ENCODE assay signal across 10 cellular contexts in genomic region chr3:134326760-134327593, GRCh38. TPM values are rescaled to one million over a fixed set of nuclear protein-coding genes. Genes with fewer than 3 reads are reported as not detected.
DNase-seq lines count a peak whose midpoint lies in the region; TF ChIP-seq lines count a peak whose summit lies in the region.
"Had no signal": no experiment of that assay in that cellular context is flagged by ENCODE, and none has a peak within 500 bp of the region (broad histone marks: within the 10 kb centered on the region; RNA-seq: fewer than 3 reads in every experiment).

No MANE protein-coding gene starts in this region.

- H3K9me3 Mint-ChIP-seq in glutamatergic neuron (ENCODE audit: unreplicated experiment), result no peaks in the 10 kb centered on the region
- no peaks in the 10 kb centered on the region for H3K9me3 Mint-ChIP-seq in activated CD4-positive, alpha-beta memory T cell treated with anti-CD3 and anti-CD28 coated beads for 36 hours
- H3K9me3 Mint-ChIP-seq: activated naive CD4-positive, alpha-beta T cell treated with anti-CD3 and anti-CD28 coated beads, Interleukin-2, amount 10 ng/mL, durations not matched to agents 7 days and 5 days had no signal

- POLR2A ChIA-PET in activated CD4-positive, alpha-beta memory T cell treated with anti-CD3 and anti-CD28 coated beads for 36 hours (lab: Charles Lee), result no interaction called here

- DNase-seq in EH (ENCODE audit: low read depth) (peak; percentile 100), SW 1271 (lab: John Stamatoyannopoulos, UW) (peak; percentile 90 to 91), foreskin melanocyte (peak; percentile 78), posterior vena cava (ENCODE audit: low spot score) (peak; percentile 83), NK-92 (lab: John Stamatoyannopoulos, UW; ENCODE audit: unreplicated experiment) (no peak), glutamatergic neuron (no peak), NCI-H128 (lab: John Stamatoyannopoulos, UW; ENCODE audit: unreplicated experiment) (no peak)
- DNase-seq in activated CD4-positive, alpha-beta memory T cell treated with anti-CD3 and anti-CD28 coated beads for 36 hours, result no peak
- DNase-seq: activated naive CD4-positive, alpha-beta T cell treated with anti-CD3 and anti-CD28 coated beads, Interleukin-2, amount 10 ng/mL, durations not matched to agents 7 days and 5 days; Kasumi-1 had no signal

- H3K36me3 Mint-ChIP-seq in glutamatergic neuron (ENCODE audit: unreplicated experiment), result no peaks in the 10 kb centered on the region
- H3K36me3 Mint-ChIP-seq in activated CD4-positive, alpha-beta memory T cell treated with anti-CD3 and anti-CD28 coated beads for 36 hours, result no peaks in the 10 kb centered on the region
- H3K36me3 Mint-ChIP-seq: activated naive CD4-positive, alpha-beta T cell treated with anti-CD3 and anti-CD28 coated beads, Interleukin-2, amount 10 ng/mL, durations not matched to agents 7 days and 5 days had no signal

- no peak for TF ChIP-seq CTCF in glutamatergic neuron (IDR thresholded peaks at IDR 0.05; ENCODE audit: partially characterized antibody, unreplicated experiment)

- H3K27ac Mint-ChIP-seq in glutamatergic neuron (ENCODE audit: unreplicated experiment), result no peak overlapping the region
- no peak overlapping the region for H3K27ac Mint-ChIP-seq in activated CD4-positive, alpha-beta memory T cell treated with anti-CD3 and anti-CD28 coated beads for 36 hours
- H3K27ac Mint-ChIP-seq: activated naive CD4-positive, alpha-beta T cell treated with anti-CD3 and anti-CD28 coated beads, Interleukin-2, amount 10 ng/mL, durations not matched to agents 7 days and 5 days had no signal

- H3K27me3 Mint-ChIP-seq in glutamatergic neuron (ENCODE audit: unreplicated experiment), result peaks cover 4% of the 10 kb centered on the region
- H3K27me3 Mint-ChIP-seq in activated CD4-positive, alpha-beta memory T cell treated with anti-CD3 and anti-CD28 coated beads for 36 hours, result peaks cover 11% of the 10 kb centered on the region

- intact Hi-C loops in posterior vena cava (cut with DNase I), result no loop called here
- intact Hi-C loops in activated CD4-positive, alpha-beta memory T cell treated with anti-CD3 and anti-CD28 coated beads for 36 hours (cut with micrococcal nuclease), result no loop called here

- no peak overlapping the region for H3K4me3 Mint-ChIP-seq in glutamatergic neuron (ENCODE audit: unreplicated experiment)
- no peak overlapping the region for H3K4me3 Mint-ChIP-seq in activated CD4-positive, alpha-beta memory T cell treated with anti-CD3 and anti-CD28 coated beads for 36 hours
- H3K4me3 Mint-ChIP-seq: activated naive CD4-positive, alpha-beta T cell treated with anti-CD3 and anti-CD28 coated beads, Interleukin-2, amount 10 ng/mL, durations not matched to agents 7 days and 5 days had no signal

- no peaks in the 10 kb centered on the region for H3K4me1 Mint-ChIP-seq in glutamatergic neuron (ENCODE audit: low read depth, unreplicated experiment)
- H3K4me1 Mint-ChIP-seq in activated CD4-positive, alpha-beta memory T cell treated with anti-CD3 and anti-CD28 coated beads for 36 hours (ENCODE audit: low read depth), result no peaks in the 10 kb centered on the region
- H3K4me1 Mint-ChIP-seq: activated naive CD4-positive, alpha-beta T cell treated with anti-CD3 and anti-CD28 coated beads, Interleukin-2, amount 10 ng/mL, durations not matched to agents 7 days and 5 days had no signal

- CTCF ChIA-PET in activated CD4-positive, alpha-beta memory T cell treated with anti-CD3 and anti-CD28 coated beads for 36 hours (lab: Charles Lee), result no interaction called here

RNA-seq across cellular contexts. Expression of gene AMOTL2, which starts 47.3 kb away (rescaled TPM):
- total RNA-seq in posterior vena cava, result 10 to 100 TPM; 49.9 to 56.5 TPM
- 38.1 TPM for total RNA-seq in glutamatergic neuron (ENCODE audit: unreplicated experiment)
- total RNA-seq in activated CD4-positive, alpha-beta memory T cell treated with anti-CD3 and anti-CD28 coated beads for 36 hours, result under 1 TPM; 0.12 to 0.39 TPM

Comparison
In these comparisons a context has a peak if more than half of its experiments do, and no peak if none do; other contexts are left out.
1. DNase-seq: peak in EH (single experiment), SW 1271 (2 of 2), foreskin melanocyte (single experiment) and posterior vena cava (single experiment); none in NK-92 (single experiment), glutamatergic neuron (single experiment), activated CD4-positive, alpha-beta memory T cell treated with anti-CD3 and anti-CD28 coated beads for 36 hours (single experiment) and NCI-H128 (single experiment).
2. RNA of gene AMOTL2, which starts 47.3 kb away (total RNA-seq): 49.9 to 56.5 TPM in posterior vena cava and 38.1 TPM in glutamatergic neuron (single experiment); 0.12 to 0.39 TPM in activated CD4-positive, alpha-beta memory T cell treated with anti-CD3 and anti-CD28 coated beads for 36 hours; every median in the first group is over 10 times any median in the second.